16 cellular contexts compared by ENCODE assay signal in the genomic region with DNA sequence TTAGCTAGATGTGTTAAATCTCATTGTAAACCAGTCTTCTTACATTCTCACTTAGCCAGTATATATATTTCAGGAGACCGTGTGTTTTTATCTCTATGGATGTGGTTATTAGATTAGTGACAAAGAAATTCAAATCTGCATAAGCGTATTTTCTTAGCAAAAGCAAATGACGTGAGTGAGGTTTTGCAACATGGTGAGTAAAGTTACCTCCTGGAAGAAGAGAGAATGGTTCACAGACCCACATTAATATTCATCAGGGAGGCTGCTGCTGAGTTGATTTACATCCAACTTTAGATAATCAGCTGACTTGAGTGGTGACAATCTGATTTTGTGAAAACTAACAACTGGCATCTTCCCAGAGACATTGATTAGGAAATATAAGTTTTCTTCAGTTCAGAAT.
DNase-seq lines count a peak whose midpoint lies in the region; ATAC-seq and TF ChIP-seq lines count a peak whose summit lies in the region.
"Had no signal": no experiment of that assay in that cellular context is flagged by ENCODE, and none has a peak within 500 bp of the region (broad histone marks: within the 10 kb centered on the region; RNA-seq: fewer than 3 reads in every experiment).

No MANE protein-coding gene starts in this region.

- no peak overlapping the region for H3K9ac ChIP-seq in SK-N-MC (ENCODE audit: insufficient read length)
- H3K9ac ChIP-seq: BLaER1, GM23248 had no signal

- H3K9me3 ChIP-seq in SK-N-MC (ENCODE audit: low read depth, low read length) (no peaks in the 10 kb centered on the region), right atrium auricular region (no peaks in the 10 kb centered on the region)
- H3K9me3 ChIP-seq: A549, Caco-2 had no signal

- no peaks in the 10 kb centered on the region for H3K27me3 ChIP-seq in right atrium auricular region
- H3K27me3 ChIP-seq: BLaER1 had no signal

- DNase-seq in SK-N-MC (ENCODE audit: low read depth, low spot score) (no peak), astrocyte of the hippocampus (ENCODE audit: low read depth, low spot score) (peak; percentile 74), fibroblast of mammary gland (ENCODE audit: low read depth) (peak; percentile 2), renal cortical epithelial cell (ENCODE audit: low read depth) (peak; percentile 10), NOMO-1 treated with DMSO at 0.1 percent for 48 hours (lab: John Stamatoyannopoulos, UW; ENCODE audit: unreplicated experiment) (no peak), sciatic nerve (ENCODE audit: low spot score) (no peak), right atrium auricular region (ENCODE audit: low spot score) (no peak)
- DNase-seq in activated CD4-positive, CD25-positive, alpha-beta regulatory T cell (lab: John Stamatoyannopoulos, UW) = no peak
- DNase-seq: AML-193; Caco-2; CD8-positive, alpha-beta memory T cell; GM23248; H7 had no signal

- no peak for TF ChIP-seq CTCF in fibroblast of mammary gland (conservative IDR thresholded peaks at IDR 0.05; ENCODE audit: control insufficient read depth, insufficient read depth, low read depth, low read length)
- no peak for TF ChIP-seq CTCF in right atrium auricular region (IDR thresholded peaks at IDR 0.05)

- H3K36me3 ChIP-seq in SK-N-MC (ENCODE audit: insufficient read depth, low read length) = no peaks in the 10 kb centered on the region
- no peaks in the 10 kb centered on the region for H3K36me3 ChIP-seq in right atrium auricular region
- H3K36me3 ChIP-seq: BLaER1 had no signal

- ATAC-seq in sciatic nerve = no peak
- ATAC-seq: A549, GM12878 had no signal

- H3K27ac ChIP-seq in SK-N-MC = no peak overlapping the region
- H3K27ac ChIP-seq in right atrium auricular region = no peak overlapping the region
- H3K27ac ChIP-seq: A549, BLaER1, GM23248 had no signal

- intact Hi-C loops in sciatic nerve (cut with DNase I) = no loop called here

- no peaks in the 10 kb centered on the region for H3K4me1 ChIP-seq in right atrium auricular region
- H3K4me1 ChIP-seq: Caco-2 had no signal

- H3K4me3 ChIP-seq in SK-N-MC (peak overlapping the region; percentile 36; the same call in 1 of the 2 replicates), fibroblast of mammary gland (ENCODE audit: control insufficient read depth, low read depth, low read length) (no peak overlapping the region), right atrium auricular region (no peak overlapping the region)
- H3K4me3 ChIP-seq: A549, BLaER1, GM12878, GM23248 had no signal

Comparison
In these comparisons a context has a peak if more than half of its experiments do, and no peak if none do; other contexts are left out.
1. DNase-seq: peak in astrocyte of the hippocampus (single experiment), fibroblast of mammary gland (single experiment) and renal cortical epithelial cell (single experiment); none in SK-N-MC (single experiment), NOMO-1 treated with DMSO at 0.1 percent for 48 hours (single experiment), sciatic nerve (single experiment), activated CD4-positive, CD25-positive, alpha-beta regulatory T cell (0 of 4) and right atrium auricular region (single experiment).